ENCODE assay signal across 1 cellular context in the genomic region with DNA sequence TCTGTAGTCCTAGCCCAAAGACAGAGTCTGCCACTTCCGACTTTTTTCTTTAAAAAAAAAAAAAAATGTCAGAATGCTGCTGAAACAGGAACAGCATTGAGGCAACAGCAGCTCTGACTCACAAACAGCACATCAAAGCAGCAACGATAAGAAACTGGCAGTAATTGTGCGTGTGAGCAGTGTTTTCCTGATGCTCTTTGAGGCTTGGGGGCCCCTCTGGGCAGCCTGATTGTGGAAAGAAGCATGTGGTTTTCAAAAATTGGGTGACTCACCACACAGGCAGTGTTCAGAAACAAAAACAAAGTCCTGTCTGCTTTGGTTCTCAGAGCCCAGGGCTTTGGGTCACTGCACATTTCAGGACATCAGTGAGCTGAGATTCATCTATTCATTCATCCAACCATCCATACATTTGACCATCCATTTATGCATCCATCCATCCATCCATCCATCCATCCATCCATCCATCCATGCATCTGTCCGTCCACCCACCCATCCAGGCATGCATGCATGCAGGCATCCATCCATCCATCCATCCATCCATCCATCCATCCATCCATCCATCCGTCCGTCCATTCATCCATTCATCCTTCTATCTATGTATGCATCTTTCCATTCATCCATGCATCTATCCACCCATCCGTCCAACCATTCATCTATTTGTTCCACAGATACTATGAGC.
TF ChIP-seq lines count a peak whose summit lies in the region.

No MANE protein-coding gene starts in this region.

TF ChIP-seq in GM23338, 12 proteins besides CTCF, POLR2A, EP300 and RAD21 (continued from another document):
- TF ChIP-seq EZH2 (IDR thresholded peaks at IDR 0.05; ENCODE audit: low read depth, unreplicated experiment), result no peak
- TF ChIP-seq, protein P1, sequence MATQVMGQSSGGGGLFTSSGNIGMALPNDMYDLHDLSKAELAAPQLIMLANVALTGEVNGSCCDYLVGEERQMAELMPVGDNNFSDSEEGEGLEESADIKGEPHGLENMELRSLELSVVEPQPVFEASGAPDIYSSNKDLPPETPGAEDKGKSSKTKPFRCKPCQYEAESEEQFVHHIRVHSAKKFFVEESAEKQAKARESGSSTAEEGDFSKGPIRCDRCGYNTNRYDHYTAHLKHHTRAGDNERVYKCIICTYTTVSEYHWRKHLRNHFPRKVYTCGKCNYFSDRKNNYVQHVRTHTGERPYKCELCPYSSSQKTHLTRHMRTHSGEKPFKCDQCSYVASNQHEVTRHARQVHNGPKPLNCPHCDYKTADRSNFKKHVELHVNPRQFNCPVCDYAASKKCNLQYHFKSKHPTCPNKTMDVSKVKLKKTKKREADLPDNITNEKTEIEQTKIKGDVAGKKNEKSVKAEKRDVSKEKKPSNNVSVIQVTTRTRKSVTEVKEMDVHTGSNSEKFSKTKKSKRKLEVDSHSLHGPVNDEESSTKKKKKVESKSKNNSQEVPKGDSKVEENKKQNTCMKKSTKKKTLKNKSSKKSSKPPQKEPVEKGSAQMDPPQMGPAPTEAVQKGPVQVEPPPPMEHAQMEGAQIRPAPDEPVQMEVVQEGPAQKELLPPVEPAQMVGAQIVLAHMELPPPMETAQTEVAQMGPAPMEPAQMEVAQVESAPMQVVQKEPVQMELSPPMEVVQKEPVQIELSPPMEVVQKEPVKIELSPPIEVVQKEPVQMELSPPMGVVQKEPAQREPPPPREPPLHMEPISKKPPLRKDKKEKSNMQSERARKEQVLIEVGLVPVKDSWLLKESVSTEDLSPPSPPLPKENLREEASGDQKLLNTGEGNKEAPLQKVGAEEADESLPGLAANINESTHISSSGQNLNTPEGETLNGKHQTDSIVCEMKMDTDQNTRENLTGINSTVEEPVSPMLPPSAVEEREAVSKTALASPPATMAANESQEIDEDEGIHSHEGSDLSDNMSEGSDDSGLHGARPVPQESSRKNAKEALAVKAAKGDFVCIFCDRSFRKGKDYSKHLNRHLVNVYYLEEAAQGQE (IDR thresholded peaks at IDR 0.05; ENCODE audit: unreplicated experiment), result no peak
- TF ChIP-seq CREB1 (CRISPR knock-in tag; IDR thresholded peaks at IDR 0.05; ENCODE audit: low read depth), result no peak
- TF ChIP-seq STAT1 (IDR thresholded peaks at IDR 0.05; ENCODE audit: unreplicated experiment), result no peak
TF ChIP-seq in GM23338: peak in this region for 0.
